ENCODE assay signal across 19 cellular contexts in genomic region chr20:18613553-18613952, GRCh38. TPM values are rescaled to one million over a fixed set of nuclear protein-coding genes. Genes with fewer than 3 reads are reported as not detected.
DNase-seq lines count a peak whose midpoint lies in the region; ATAC-seq and TF ChIP-seq lines count a peak whose summit lies in the region.
"Had no signal": no experiment of that assay in that cellular context is flagged by ENCODE, and none has a peak within 500 bp of the region (broad histone marks: within the 10 kb centered on the region; RNA-seq: fewer than 3 reads in every experiment).

No MANE protein-coding gene starts in this region.

- intact Hi-C loops in mammary epithelial cell (cut with micrococcal nuclease) = no loop called here

- 83% methylated on average over 2 of the region's 2 CpGs for WGBS in mammary epithelial cell (ENCODE audit: low coverage, missing lambda C conversion rate)

- H3K9me3 Mint-ChIP-seq in activated T-cell treated with anti-CD3 and anti-CD28 coated beads, Interleukin-2, amount 50 U/mL, for 4 hours = no peaks in the 10 kb centered on the region
- H3K9me3 Mint-ChIP-seq: CD4-positive, alpha-beta memory T cell; dendritic cell treated with granulocyte-macrophage colony-stimulating factor and Interleukin-4, amounts not matched to agents 40 ng/mL and 50 ng/mL, for 4 days had no signal

- H3K9me3 ChIP-seq in mammary epithelial cell (replicated peaks; ENCODE audit: insufficient read depth, low read length) = no peaks in the 10 kb centered on the region

- H3K36me3 Mint-ChIP-seq in activated T-cell treated with anti-CD3 and anti-CD28 coated beads, Interleukin-2, amount 50 U/mL, for 4 hours (ENCODE audit: insufficient read depth) = peaks cover 18% of the 10 kb centered on the region

- dilution Hi-C loops in mammary epithelial cell (cut with HindIII; ENCODE audit: low sequenced_read_pairs) = no loop called here

- peaks cover 2% of the 10 kb centered on the region for H3K79me2 ChIP-seq in mammary epithelial cell (ENCODE audit: insufficient read depth, low read length)

- H2AFZ ChIP-seq in mammary epithelial cell (ENCODE audit: low read depth, low read length) = no peak overlapping the region

- peak; percentile 80 to 85 for ATAC-seq in activated T-cell treated with anti-CD3 and anti-CD28 coated beads, Interleukin-2, amount 50 U/mL, for 4 hours
- ATAC-seq: heart right ventricle, sciatic nerve had no signal

- no peaks in the 10 kb centered on the region for H3K27me3 ChIP-seq in mammary epithelial cell (ENCODE audit: insufficient read depth, low read length)
- H3K27me3 ChIP-seq: heart right ventricle had no signal

- H3K36me3 ChIP-seq in mammary epithelial cell (ENCODE audit: insufficient read depth, low read length) = peaks cover 4% of the 10 kb centered on the region

- no peak overlapping the region for H3K4me3 ChIP-seq in mammary epithelial cell (replicated peaks in 1 of 3; ENCODE audit: insufficient read depth in 1 of 3, low read depth in 2 of 3, low read length in 3 of 3)
- H3K4me3 ChIP-seq: heart right ventricle had no signal

- CTCF ChIA-PET in mammary epithelial cell (lab: Charles Lee; ENCODE audit: low non-redundant PET) = no interaction called here

- no TSS peak for BruUV-seq in mammary epithelial cell (replicated peaks; lab: Mats Ljungman, UMichigan)

- H3K4me1 ChIP-seq in mammary epithelial cell (ENCODE audit: insufficient read depth, low read length) = peaks cover 12% of the 10 kb centered on the region

- no peak overlapping the region for H3K4me2 ChIP-seq in mammary epithelial cell (ENCODE audit: insufficient read depth, low read depth, low read length)

- H3K4me1 Mint-ChIP-seq in activated T-cell treated with anti-CD3 and anti-CD28 coated beads, Interleukin-2, amount 50 U/mL, for 4 hours (ENCODE audit: low read depth) = peaks cover 5% of the 10 kb centered on the region
- H3K4me1 Mint-ChIP-seq: immature natural killer cell had no signal

- H3K4me3 Mint-ChIP-seq in activated T-cell treated with anti-CD3 and anti-CD28 coated beads, Interleukin-2, amount 50 U/mL, for 4 hours = no peak overlapping the region
- H3K4me3 Mint-ChIP-seq: CD4-positive, alpha-beta memory T cell; dendritic cell treated with granulocyte-macrophage colony-stimulating factor and Interleukin-4, amounts not matched to agents 40 ng/mL and 50 ng/mL, for 4 days; immature natural killer cell had no signal

- no peak for TF ChIP-seq CTCF in mammary epithelial cell (conservative IDR thresholded peaks at IDR 0.05 in 1 of 2, IDR thresholded peaks at IDR 0.05 in 1 of 2; ENCODE audit: extremely low read depth in 1 of 2, insufficient read depth in 1 of 2, low read depth in 1 of 2, low read length in 2 of 2)

- in situ Hi-C loops in mammary epithelial cell (cut with MboI; ENCODE audit: low sequenced_read_pairs in 2 of 2) = no loop called here

- H4K20me1 ChIP-seq in mammary epithelial cell (ENCODE audit: insufficient read depth, low read length) = no peaks in the 10 kb centered on the region

- no peak for DNase-seq in activated T-cell treated with anti-CD3 and anti-CD28 coated beads, Interleukin-2, amount 50 U/mL, for 4 hours
- no peak for DNase-seq in activated T-cell treated with anti-CD3 and anti-CD28 coated beads, Interleukin-2, amount 50 U/mL, for 1 hour
- DNase-seq in HPDE6-E6E7 (ENCODE audit: extremely low spot score) = peak; percentile 84
- peak; percentile 86 for DNase-seq in mammary epithelial cell
- peak; percentile 47 for DNase-seq in kidney glomerular epithelial cell (lab: John Stamatoyannopoulos, UW)
- DNase-seq in NCI-H2107 (lab: John Stamatoyannopoulos, UW) = no peak
- DNase-seq in islet precursor cell = no peak
- no peak for DNase-seq in occipital lobe (lab: John Stamatoyannopoulos, UW)
- DNase-seq: activated naive CD4-positive, alpha-beta T cell treated with Interleukin-2 at 50 U/mL for 16 hours; CD4-positive, alpha-beta memory T cell; DMS79 treated with DMSO at 0.1 percent for 48 hours; heart right ventricle; immature natural killer cell; MV-4-11; NCI-H187 treated with DMSO at 0.1 percent for 48 hours; NCI-H446 treated with DMSO at 0.1 percent for 48 hours; Right ventricle myocardium superior had no signal

- no peaks in the 10 kb centered on the region for H3K27me3 Mint-ChIP-seq in activated T-cell treated with anti-CD3 and anti-CD28 coated beads, Interleukin-2, amount 50 U/mL, for 4 hours (ENCODE audit: low read depth)
- H3K27me3 Mint-ChIP-seq: CD4-positive, alpha-beta memory T cell; dendritic cell treated with granulocyte-macrophage colony-stimulating factor and Interleukin-4, amounts not matched to agents 40 ng/mL and 50 ng/mL, for 4 days had no signal

- H3K9ac ChIP-seq in mammary epithelial cell (ENCODE audit: insufficient read depth, low read length) = no peak overlapping the region

- H3K27ac ChIP-seq in mammary epithelial cell (ENCODE audit: insufficient read depth, low read depth, low read length) = peak overlapping the region; percentile 17
- H3K27ac ChIP-seq: heart right ventricle had no signal

RNA-seq across cellular contexts. Expression of gene DTD1, which starts 25.7 kb away (rescaled TPM):
- total RNA-seq in activated T-cell treated with anti-CD3 and anti-CD28 coated beads, Interleukin-2, amount 50 U/mL, for 4 hours = 10 to 100 TPM; 42.9 to 50.7 (median 47.4) TPM
- total RNA-seq in mammary epithelial cell (10 to 100 TPM; 58.7 to 83.2 TPM), occipital lobe (84.2 TPM)
- 87.1 TPM for polyA plus RNA-seq in mammary epithelial cell
- 36.2 TPM for polyA minus RNA-seq in mammary epithelial cell

RNA-seq across cellular contexts. Expression of gene SMIM26, which starts 46.3 kb away (rescaled TPM):
- 10 to 100 TPM; 61.3 to 65.5 (median 61.6) TPM for total RNA-seq in activated T-cell treated with anti-CD3 and anti-CD28 coated beads, Interleukin-2, amount 50 U/mL, for 4 hours
- total RNA-seq in mammary epithelial cell = 10 to 100 TPM; 58.5 to 72.9 TPM
- 88.3 TPM for polyA plus RNA-seq in mammary epithelial cell
- polyA minus RNA-seq in mammary epithelial cell = 250 TPM
- 76.3 TPM for total RNA-seq in occipital lobe

Comparison
In these comparisons a context has a peak if more than half of its experiments do, and no peak if none do; other contexts are left out.
1. DNase-seq: peak in HPDE6-E6E7 (single experiment), mammary epithelial cell (single experiment) and kidney glomerular epithelial cell (single experiment); none in activated T-cell treated with anti-CD3 and anti-CD28 coated beads, Interleukin-2, amount 50 U/mL, for 4 hours (single experiment), activated T-cell treated with anti-CD3 and anti-CD28 coated beads, Interleukin-2, amount 50 U/mL, for 1 hour (single experiment), NCI-H2107 (single experiment), islet precursor cell (single experiment) and occipital lobe (single experiment).